In the genomic region with DNA sequence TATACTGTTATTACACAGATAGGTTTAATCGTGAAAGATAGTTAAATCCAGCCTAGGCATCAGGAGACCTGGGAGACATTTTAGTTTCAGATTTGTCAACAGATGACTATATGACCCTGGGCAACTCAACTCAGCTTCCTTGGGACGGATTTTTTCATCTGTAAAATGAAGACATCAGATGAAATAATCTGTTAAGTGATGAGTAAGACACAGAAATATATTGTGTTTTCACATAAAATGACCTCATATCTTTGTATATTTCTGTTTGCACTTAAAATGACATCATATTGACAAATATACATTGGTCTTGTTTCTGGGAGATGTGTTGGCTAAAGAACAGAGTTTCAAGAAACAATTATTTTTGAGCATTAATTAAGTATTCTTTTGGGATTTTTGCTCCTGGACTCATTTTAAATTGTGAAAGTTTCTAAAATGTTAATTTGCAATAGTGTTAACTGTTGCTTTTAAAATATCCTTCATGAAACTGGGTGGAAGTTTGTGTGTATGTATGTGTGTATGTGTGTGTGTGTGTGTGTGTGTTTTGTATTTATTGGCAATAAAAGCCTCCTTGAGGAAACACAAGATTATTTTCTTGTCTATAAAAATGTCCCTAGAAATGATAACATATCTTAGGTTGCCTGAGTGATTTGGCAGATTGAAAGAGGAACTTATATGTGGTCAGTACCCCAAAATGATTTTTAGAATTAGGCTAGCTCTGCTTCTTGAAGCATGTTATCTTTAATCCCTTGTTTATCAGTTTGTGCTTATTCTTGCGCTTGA, we compare ENCODE assay signal across 26 cellular contexts.
"Had no signal": no experiment of that assay in that cellular context is flagged by ENCODE, and none has a peak within 500 bp of the region (broad histone marks: within the 10 kb centered on the region; RNA-seq: fewer than 3 reads in every experiment).

No MANE protein-coding gene starts in this region.

- H3K27ac Mint-ChIP-seq: activated CD4-positive, alpha-beta memory T cell treated with anti-CD3 and anti-CD28 coated beads for 36 hours; activated CD4-positive, alpha-beta T cell treated with anti-CD3 and anti-CD28 coated beads, Interleukin-2, amount 10 ng/mL, durations not matched to agents 24 days and 14 days; activated naive CD4-positive, alpha-beta T cell treated with anti-CD3 and anti-CD28 coated beads, Interleukin-2, amount 10 ng/mL, durations not matched to agents 7 days and 5 days; activated T-cell treated with anti-CD3 and anti-CD28 coated beads, Interleukin-2, amount 50 U/mL, for 24 hours; naive thymus-derived CD4-positive, alpha-beta T cell; stimulated activated memory B cell treated with anti-CD40 and anti-IgM and Interleukin-4, amounts not matched to agents 10 μg/mL and 1 μg/mL and 100 μg/mL, for 72 hours had no signal

- H3K4me3 ChIP-seq: esophagus muscularis mucosa, heart right ventricle, pancreas, psoas muscle, smooth muscle cell, stomach, tibial artery had no signal

- FAIRE-seq: astrocyte, pancreas had no signal

- H3K27ac ChIP-seq: brain microvascular endothelial cell, esophagus muscularis mucosa, heart right ventricle, pancreas, psoas muscle, stomach, tibial artery had no signal

- DNase-seq: activated CD4-positive, alpha-beta memory T cell treated with anti-CD3 and anti-CD28 coated beads for 36 hours; activated CD4-positive, alpha-beta T cell treated with anti-CD3 and anti-CD28 coated beads, Interleukin-2, amount 10 ng/mL, durations not matched to agents 24 days and 14 days; activated CD4-positive, CD25-positive, alpha-beta regulatory T cell treated with anti-CD3 and anti-CD28 coated beads, Interleukin-2, amount 50 U/mL, for 72 hours; activated CD8-positive, alpha-beta memory T cell treated with anti-CD3 and anti-CD28 coated beads, Interleukin-2, amount 50 U/mL, for 48 hours; activated gamma-delta T cell; activated naive CD4-positive, alpha-beta T cell treated with anti-CD3 and anti-CD28 coated beads, Interleukin-2, amount 10 ng/mL, durations not matched to agents 7 days and 5 days; activated T-cell treated with anti-CD3 and anti-CD28 coated beads, Interleukin-2, amount 50 U/mL, for 24 hours; amniotic stem cell; brain microvascular endothelial cell; caudate nucleus; foreskin melanocyte; heart right ventricle; midbrain; naive thymus-derived CD4-positive, alpha-beta T cell; nucleus accumbens; pancreas; psoas muscle; stimulated activated CD4-positive, alpha-beta T cell treated with anti-CD3 and anti-CD28 coated beads, Interleukin-1b, Interleukin-23, amount 100 ng/mL, for 48 hours; stimulated activated CD4-positive, alpha-beta T cell treated with anti-CD3 and anti-CD28 coated beads, Interleukin-4, amount 100 ng/mL, for 4 hours; stimulated activated CD8-positive, alpha-beta memory T cell treated with anti-CD3 and anti-CD28 coated beads, Interleukin-4, amount 100 ng/mL, for 48 hours; stomach; tibial artery had no signal

- ATAC-seq: heart right ventricle; naive thymus-derived CD4-positive, alpha-beta T cell; pancreas; psoas muscle; stimulated activated memory B cell treated with anti-CD40 and anti-IgM and Interleukin-4, amounts not matched to agents 10 μg/mL and 1 μg/mL and 100 μg/mL, for 72 hours had no signal

- H3K36me3 ChIP-seq: brain microvascular endothelial cell, esophagus muscularis mucosa, heart right ventricle, pancreas, stomach, tibial artery had no signal

- H3K4me2 ChIP-seq: smooth muscle cell had no signal

- H3K9me3 Mint-ChIP-seq: activated CD4-positive, alpha-beta memory T cell treated with anti-CD3 and anti-CD28 coated beads for 36 hours; activated naive CD4-positive, alpha-beta T cell treated with anti-CD3 and anti-CD28 coated beads, Interleukin-2, amount 10 ng/mL, durations not matched to agents 7 days and 5 days; stimulated activated memory B cell treated with anti-CD40 and anti-IgM and Interleukin-4, amounts not matched to agents 10 μg/mL and 1 μg/mL and 100 μg/mL, for 72 hours had no signal

- H3K4me1 ChIP-seq: esophagus muscularis mucosa, heart right ventricle, pancreas, psoas muscle, stomach, tibial artery had no signal

- H3K4me1 Mint-ChIP-seq: activated CD4-positive, alpha-beta T cell treated with anti-CD3 and anti-CD28 coated beads, Interleukin-2, amount 10 ng/mL, durations not matched to agents 24 days and 14 days; activated naive CD4-positive, alpha-beta T cell treated with anti-CD3 and anti-CD28 coated beads, Interleukin-2, amount 10 ng/mL, durations not matched to agents 7 days and 5 days; naive thymus-derived CD4-positive, alpha-beta T cell; stimulated activated memory B cell treated with anti-CD40 and anti-IgM and Interleukin-4, amounts not matched to agents 10 μg/mL and 1 μg/mL and 100 μg/mL, for 72 hours had no signal

- H3K27me3 ChIP-seq: brain microvascular endothelial cell, esophagus muscularis mucosa, heart right ventricle, pancreas, stomach, tibial artery had no signal

- H3K4me3 Mint-ChIP-seq: activated CD4-positive, alpha-beta memory T cell treated with anti-CD3 and anti-CD28 coated beads for 36 hours; activated CD4-positive, alpha-beta T cell treated with anti-CD3 and anti-CD28 coated beads, Interleukin-2, amount 10 ng/mL, durations not matched to agents 24 days and 14 days; activated naive CD4-positive, alpha-beta T cell treated with anti-CD3 and anti-CD28 coated beads, Interleukin-2, amount 10 ng/mL, durations not matched to agents 7 days and 5 days; activated T-cell treated with anti-CD3 and anti-CD28 coated beads, Interleukin-2, amount 50 U/mL, for 24 hours; naive thymus-derived CD4-positive, alpha-beta T cell; stimulated activated memory B cell treated with anti-CD40 and anti-IgM and Interleukin-4, amounts not matched to agents 10 μg/mL and 1 μg/mL and 100 μg/mL, for 72 hours had no signal

- H3K36me3 Mint-ChIP-seq: activated CD4-positive, alpha-beta memory T cell treated with anti-CD3 and anti-CD28 coated beads for 36 hours; activated naive CD4-positive, alpha-beta T cell treated with anti-CD3 and anti-CD28 coated beads, Interleukin-2, amount 10 ng/mL, durations not matched to agents 7 days and 5 days; naive thymus-derived CD4-positive, alpha-beta T cell; stimulated activated memory B cell treated with anti-CD40 and anti-IgM and Interleukin-4, amounts not matched to agents 10 μg/mL and 1 μg/mL and 100 μg/mL, for 72 hours had no signal
